In genomic region chr4:134345249-134345648, GRCh38 we compare ENCODE assay signal across 31 cellular contexts.
"Had no signal": no experiment of that assay in that cellular context is flagged by ENCODE, and none has a peak within 500 bp of the region (broad histone marks: within the 10 kb centered on the region; RNA-seq: fewer than 3 reads in every experiment).

No MANE protein-coding gene starts in this region.

- H3K27ac ChIP-seq: left lung, lower lobe of right lung, neural progenitor cell, neutrophil, parathyroid adenoma, psoas muscle, right atrium auricular region, right lobe of liver, stomach, suprapubic skin, thoracic aorta, tibial artery, upper lobe of right lung had no signal

- H3K9me3 ChIP-seq: left lung, lower lobe of right lung, neutrophil, psoas muscle, right atrium auricular region, right lobe of liver, stomach, suprapubic skin, thoracic aorta, tibial artery, upper lobe of right lung had no signal

- H3K27me3 ChIP-seq: left lung, neural progenitor cell, neutrophil, right atrium auricular region, right lobe of liver, stomach, suprapubic skin, tibial artery, upper lobe of right lung had no signal

- ATAC-seq: left colon; left lung; lower lobe of right lung; naive thymus-derived CD8-positive, alpha-beta T cell; psoas muscle; right lobe of liver; stimulated activated memory B cell treated with anti-CD40 and anti-IgM and Interleukin-4, amounts not matched to agents 10 μg/mL and 1 μg/mL and 100 μg/mL, for 72 hours; stimulated activated naive CD8-positive, alpha-beta T cell treated with anti-CD3 and anti-CD28 coated beads, Interleukin-15, Interleukin-2, amounts not matched to agents 100 U/mL and 50 U/mL, for 24 hours; upper lobe of right lung had no signal

- FAIRE-seq: islet of Langerhans, kidney, urothelium cell line had no signal

- H3K36me3 ChIP-seq: left lung, lower lobe of right lung, neural progenitor cell, neutrophil, right atrium auricular region, right lobe of liver, stomach, suprapubic skin, thoracic aorta, tibial artery, upper lobe of right lung had no signal

- H3K4me3 ChIP-seq: left lung, lower lobe of right lung, neural progenitor cell, psoas muscle, right atrium auricular region, right lobe of liver, smooth muscle cell, stomach, suprapubic skin, thoracic aorta, tibial artery, upper lobe of right lung had no signal

- H2AFZ ChIP-seq: neural progenitor cell, parathyroid adenoma had no signal

- DNase-seq: hypothalamus; immature natural killer cell; kidney; left colon; left lung; lower lobe of right lung; mammary epithelial cell; mesenchymal stem cell; naive thymus-derived CD8-positive, alpha-beta T cell; occipital lobe; right lobe of liver; stimulated activated CD4-positive, alpha-beta T cell treated with anti-CD3 and anti-CD28 coated beads, Interleukin-1b, Interleukin-23, amount 100 ng/mL, for 48 hours; stimulated activated CD4-positive, alpha-beta T cell treated with anti-CD3 and anti-CD28 coated beads, Interleukin-2, amount 100 ng/mL, for 48 hours; stimulated activated CD4-positive, alpha-beta T cell treated with anti-CD3 and anti-CD28 coated beads, Interleukin-4, amount 100 ng/mL, for 4 hours; stimulated activated CD8-positive, alpha-beta memory T cell treated with anti-CD3 and anti-CD28 coated beads, Interleukin-4, amount 100 ng/mL, for 48 hours; stimulated activated naive CD8-positive, alpha-beta T cell treated with anti-CD3 and anti-CD28 coated beads, Interleukin-15, Interleukin-2, amounts not matched to agents 100 U/mL and 50 U/mL, for 24 hours; stomach; tibial artery; trophoblast cell; upper lobe of right lung had no signal

- H3K79me2 ChIP-seq: parathyroid adenoma had no signal

- H3K4me1 ChIP-seq: left lung, lower lobe of right lung, neural progenitor cell, parathyroid adenoma, psoas muscle, right atrium auricular region, right lobe of liver, stomach, suprapubic skin, tibial artery, upper lobe of right lung had no signal

- H3K4me2 ChIP-seq: neural progenitor cell, smooth muscle cell had no signal

- H3K9ac ChIP-seq: neural progenitor cell, parathyroid adenoma had no signal
